ENCODE assay signal across 6 cellular contexts in the genomic region with DNA sequence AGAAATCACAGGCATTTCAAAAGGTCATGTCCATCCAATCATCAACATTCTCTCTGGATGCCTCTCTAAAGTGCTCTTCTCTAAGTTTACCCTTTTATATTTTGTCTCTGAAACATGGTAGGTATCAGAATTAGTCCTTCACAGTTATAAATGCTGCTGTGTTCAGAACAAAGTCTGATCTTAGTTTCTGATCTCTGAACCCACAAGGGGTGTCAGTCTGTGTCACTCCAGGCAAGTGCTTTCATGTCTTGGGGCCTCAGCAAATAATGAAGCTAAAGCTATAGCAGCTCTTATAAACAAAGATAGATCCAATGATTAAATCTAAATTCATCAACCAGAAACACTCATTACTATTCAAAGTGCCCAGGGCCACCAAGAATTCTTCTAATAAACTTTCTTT.
DNase-seq lines count a peak whose midpoint lies in the region; ATAC-seq lines count a peak whose summit lies in the region.
"Not testable (repeated sequence)": the region's sequence is repeated elsewhere in the genome, so short reads cannot be mapped to it uniquely, and the experiment has no call there.

No MANE protein-coding gene starts in this region.

- H3K4me1 ChIP-seq in naive thymus-derived CD4-positive, alpha-beta T cell (ENCODE audit: control insufficient read depth in 2 of 2, insufficient read depth in 2 of 2, low read length in 2 of 2): not testable (repeated sequence)

- H3K9me3 ChIP-seq in naive thymus-derived CD4-positive, alpha-beta T cell (ENCODE audit: control insufficient read depth in 2 of 3, low read length in 3 of 3): not testable (repeated sequence)

- ATAC-seq in HG02798 (IDR thresholded peaks at IDR 0.05; ENCODE audit: poor library complexity, unreplicated experiment): peak; percentile 66
- ATAC-seq in T-cell (replicated peaks in 1 of 4): peak; percentile 52 to 83 (median 78)
- peak; percentile 70 for ATAC-seq in activated CD8-positive, alpha-beta T cell treated with anti-CD3 and anti-CD28 coated beads, Interleukin-2, amount 10 ng/mL, durations not matched to agents 7 days and 5 days
- peak; percentile 68 to 80 for ATAC-seq in activated naive CD4-positive, alpha-beta T cell treated with anti-CD3 and anti-CD28 coated beads, Interleukin-2, amount 50 U/mL, for 72 hours
- ATAC-seq in effector memory CD8-positive, alpha-beta T cell (replicated peaks): peak; percentile 41
- ATAC-seq in naive thymus-derived CD4-positive, alpha-beta T cell: peak; percentile 79

- H3K4me3 ChIP-seq in naive thymus-derived CD4-positive, alpha-beta T cell (ENCODE audit: low read length): not testable (repeated sequence)

- DNase-seq in T-cell; activated CD8-positive, alpha-beta T cell treated with anti-CD3 and anti-CD28 coated beads, Interleukin-2, amount 10 ng/mL, durations not matched to agents 7 days and 5 days; activated naive CD4-positive, alpha-beta T cell treated with anti-CD3 and anti-CD28 coated beads, Interleukin-2, amount 50 U/mL, for 72 hours (ENCODE audit: low spot score in 2 of 2); effector memory CD8-positive, alpha-beta T cell; naive thymus-derived CD4-positive, alpha-beta T cell: not testable (repeated sequence)

- H3K36me3 ChIP-seq in naive thymus-derived CD4-positive, alpha-beta T cell (ENCODE audit: control insufficient read depth in 2 of 3, insufficient read depth in 3 of 3, low read length in 3 of 3): not testable (repeated sequence)

- not testable (repeated sequence) for H3K4me3 Mint-ChIP-seq in T-cell; activated CD8-positive, alpha-beta T cell treated with anti-CD3 and anti-CD28 coated beads, Interleukin-2, amount 10 ng/mL, durations not matched to agents 7 days and 5 days; effector memory CD8-positive, alpha-beta T cell; naive thymus-derived CD4-positive, alpha-beta T cell

- CTCF ChIA-PET in T-cell (lab: Charles Lee); activated CD8-positive, alpha-beta T cell treated with anti-CD3 and anti-CD28 coated beads, Interleukin-2, amount 10 ng/mL, durations not matched to agents 7 days and 5 days (lab: Charles Lee); naive thymus-derived CD4-positive, alpha-beta T cell (lab: Charles Lee): not testable (repeated sequence)

- H3K27me3 Mint-ChIP-seq in T-cell; activated CD8-positive, alpha-beta T cell treated with anti-CD3 and anti-CD28 coated beads, Interleukin-2, amount 10 ng/mL, durations not matched to agents 7 days and 5 days (ENCODE audit: low read depth); effector memory CD8-positive, alpha-beta T cell; naive thymus-derived CD4-positive, alpha-beta T cell: not testable (repeated sequence)

- H3K4me1 Mint-ChIP-seq in T-cell; activated CD8-positive, alpha-beta T cell treated with anti-CD3 and anti-CD28 coated beads, Interleukin-2, amount 10 ng/mL, durations not matched to agents 7 days and 5 days (ENCODE audit: low read depth); effector memory CD8-positive, alpha-beta T cell (ENCODE audit: low read depth in 2 of 2); naive thymus-derived CD4-positive, alpha-beta T cell: not testable (repeated sequence)

- H3K9me3 Mint-ChIP-seq in T-cell; activated CD8-positive, alpha-beta T cell treated with anti-CD3 and anti-CD28 coated beads, Interleukin-2, amount 10 ng/mL, durations not matched to agents 7 days and 5 days (ENCODE audit: insufficient read depth); activated naive CD4-positive, alpha-beta T cell treated with anti-CD3 and anti-CD28 coated beads, Interleukin-2, amount 50 U/mL, for 72 hours; effector memory CD8-positive, alpha-beta T cell; naive thymus-derived CD4-positive, alpha-beta T cell: not testable (repeated sequence)

- H3K27ac ChIP-seq in naive thymus-derived CD4-positive, alpha-beta T cell (ENCODE audit: low read depth, low read length): not testable (repeated sequence)

- intact Hi-C loops in naive thymus-derived CD4-positive, alpha-beta T cell (cut with micrococcal nuclease): not testable (repeated sequence)

- H3K27me3 ChIP-seq in naive thymus-derived CD4-positive, alpha-beta T cell (ENCODE audit: control insufficient read depth in 2 of 2, insufficient read depth in 2 of 2, low read length in 2 of 2): not testable (repeated sequence)

- H3K27ac Mint-ChIP-seq in T-cell; activated CD8-positive, alpha-beta T cell treated with anti-CD3 and anti-CD28 coated beads, Interleukin-2, amount 10 ng/mL, durations not matched to agents 7 days and 5 days; activated naive CD4-positive, alpha-beta T cell treated with anti-CD3 and anti-CD28 coated beads, Interleukin-2, amount 50 U/mL, for 72 hours; effector memory CD8-positive, alpha-beta T cell; naive thymus-derived CD4-positive, alpha-beta T cell: not testable (repeated sequence)

- POLR2A ChIA-PET in T-cell (lab: Charles Lee); activated CD8-positive, alpha-beta T cell treated with anti-CD3 and anti-CD28 coated beads, Interleukin-2, amount 10 ng/mL, durations not matched to agents 7 days and 5 days (lab: Charles Lee); naive thymus-derived CD4-positive, alpha-beta T cell (lab: Charles Lee): not testable (repeated sequence)

- not testable (repeated sequence) for H3K36me3 Mint-ChIP-seq in T-cell; activated CD8-positive, alpha-beta T cell treated with anti-CD3 and anti-CD28 coated beads, Interleukin-2, amount 10 ng/mL, durations not matched to agents 7 days and 5 days (ENCODE audit: low read depth); activated naive CD4-positive, alpha-beta T cell treated with anti-CD3 and anti-CD28 coated beads, Interleukin-2, amount 50 U/mL, for 72 hours; effector memory CD8-positive, alpha-beta T cell (ENCODE audit: insufficient read depth); naive thymus-derived CD4-positive, alpha-beta T cell
